In the genomic region with DNA sequence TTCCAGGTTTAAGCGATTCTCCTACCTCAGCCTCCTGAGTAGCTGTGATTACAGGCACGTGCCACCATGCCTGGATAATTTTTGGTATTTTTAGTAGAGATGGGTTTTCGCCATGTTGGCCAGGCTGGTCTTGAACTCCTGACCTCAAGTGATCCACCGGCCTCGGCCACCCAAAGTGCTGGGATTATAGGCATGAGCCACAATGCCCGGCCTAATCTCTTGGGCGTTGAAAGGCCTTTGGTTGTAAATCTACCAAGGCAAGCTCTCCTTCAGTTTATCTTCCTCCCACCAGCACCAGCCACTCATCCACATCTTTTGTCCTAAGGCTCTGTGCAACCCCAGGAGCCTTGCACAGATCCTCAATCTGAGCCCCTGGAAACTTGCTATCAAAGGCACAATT, we compare ENCODE assay signal across 11 cellular contexts. TPM values are rescaled to one million over a fixed set of nuclear protein-coding genes. Genes with fewer than 3 reads are reported as not detected.
DNase-seq lines count a peak whose midpoint lies in the region; ATAC-seq, FAIRE-seq and TF ChIP-seq lines count a peak whose summit lies in the region.
"Not testable (repeated sequence)": the region's sequence is repeated elsewhere in the genome, so short reads cannot be mapped to it uniquely, and the experiment has no call there.
"Had no signal": no experiment of that assay in that cellular context is flagged by ENCODE, and none has a peak within 500 bp of the region (broad histone marks: within the 10 kb centered on the region; RNA-seq: fewer than 3 reads in every experiment).

No MANE protein-coding gene starts in this region.

- H3K4me3 Mint-ChIP-seq in activated CD4-positive, alpha-beta T cell treated with anti-CD3 and anti-CD28 coated beads, Interleukin-2, amount 10 ng/mL, durations not matched to agents 24 days and 14 days = peak overlapping the region; percentile 42
- H3K4me3 Mint-ChIP-seq in activated T-cell treated with anti-CD3 and anti-CD28 coated beads, Interleukin-2, amount 50 U/mL, for 24 hours; activated naive CD4-positive, alpha-beta T cell treated with anti-CD3 and anti-CD28 coated beads, Interleukin-2, amount 10 ng/mL, durations not matched to agents 7 days and 5 days; stimulated activated memory B cell treated with anti-CD40 and anti-IgM and Interleukin-4, amounts not matched to agents 10 μg/mL and 1 μg/mL and 100 μg/mL, for 72 hours: not testable (repeated sequence)
- H3K4me3 Mint-ChIP-seq in immature natural killer cell = peak overlapping the region; percentile 2 to 71 (median 45)

- not testable (repeated sequence) for H3K9ac ChIP-seq in BLaER1; MM.1S (ENCODE audit: low read length)
- H3K9ac ChIP-seq in GM12878 (ENCODE audit: control insufficient read depth, insufficient read depth, low read length) = 0 out of 2 replicates have a peak overlapping the region, but pooled peaks have one; percentile 16

- H3K4me3 ChIP-seq in BLaER1; MM.1S (ENCODE audit: low read length); GM12878: not testable (repeated sequence)

- CTCF ChIA-PET in activated naive CD4-positive, alpha-beta T cell treated with anti-CD3 and anti-CD28 coated beads, Interleukin-2, amount 10 ng/mL, durations not matched to agents 7 days and 5 days (lab: Charles Lee) = not testable (repeated sequence)
- CTCF ChIA-PET in GM12878 (lab: Yijun Ruan, JAX) = interaction anchor here (3.5 kb wide), 1 partner anchor 16 kb away, joined by 18 read pairs; no protein-coding TSS in a partner anchor

- not testable (repeated sequence) for H3F3A ChIP-seq in MM.1S (ENCODE audit: insufficient read depth, low read length)

- intact Hi-C loops in activated CD4-positive, alpha-beta T cell treated with anti-CD3 and anti-CD28 coated beads, Interleukin-2, amount 10 ng/mL, durations not matched to agents 24 days and 14 days (cut with micrococcal nuclease) = loop anchor here (5.0 to 10.0 kb wide), 3 partner anchors 188 to 465 kb away; a partner anchor contains a TSS
- intact Hi-C loops in GM12878 (cut with micrococcal nuclease; ENCODE audit: unreplicated experiment) = loop anchor here (5.0 kb wide), 1 partner anchor 67 kb away; a partner anchor contains a TSS

- H3K36me3 ChIP-seq in BLaER1; MM.1S (replicated peaks; ENCODE audit: insufficient read depth, low read length); GM12878 (ENCODE audit: control insufficient read depth in 2 of 2, insufficient read depth in 2 of 2, low read length in 1 of 2): not testable (repeated sequence)

- not testable (repeated sequence) for TF ChIP-seq POLR2A in GM12878 (IDR thresholded peaks at IDR 0.05; ENCODE audit: low read depth, low read length)

- POLR2A ChIA-PET in GM12878 (lab: Charles Lee) = interaction anchor here (1.0 to 1.2 kb wide), 5 partner anchors 8 to 188 kb away, joined by 3 to 4 read pairs (median 3); a partner anchor contains a TSS

- not testable (repeated sequence) for H3K9me3 ChIP-seq in BLaER1; MM.1S (replicated peaks; ENCODE audit: insufficient read depth, low read length); GM12878 (replicated peaks; ENCODE audit: control insufficient read depth, insufficient read depth, low read length)

- RAD21 ChIA-PET in GM12878 (lab: Charles Lee; ENCODE audit: unreplicated experiment) = interaction anchor here (1.4 to 3.1 kb wide), 2 partner anchors 19 to 66 kb away, joined by 4 to 10 read pairs; a partner anchor contains a TSS

- TF ChIP-seq CTCF in MM.1S (IDR thresholded peaks at IDR 0.05; ENCODE audit: low read length); GM12878 (IDR thresholded peaks at IDR 0.05 in 2 of 3, conservative IDR thresholded peaks at IDR 0.05 in 1 of 3; ENCODE audit: control insufficient read depth in 2 of 3, extremely low read depth in 1 of 3, insufficient read depth in 1 of 3, low read depth in 3 of 3, low read length in 3 of 3): not testable (repeated sequence)

- H3K9me2 ChIP-seq in MM.1S (replicated peaks; ENCODE audit: insufficient read depth, low read length) = not testable (repeated sequence)

- not testable (repeated sequence) for ATAC-seq in GM12878; stimulated activated memory B cell treated with anti-CD40 and anti-IgM and Interleukin-4, amounts not matched to agents 10 μg/mL and 1 μg/mL and 100 μg/mL, for 72 hours

- not testable (repeated sequence) for TF ChIP-seq RAD21 in GM12878 (IDR thresholded peaks at IDR 0.05; ENCODE audit: insufficient read depth, low read depth, low read length)

- BruUV-seq in GM12878 (replicated peaks; lab: Mats Ljungman, UMichigan) = not testable (repeated sequence)

- FAIRE-seq in GM12878 (lab: Jason Lieb, UNC) = not testable (repeated sequence)

- SMC1A ChIA-PET in GM12878 (lab: Charles Lee; ENCODE audit: uncharacterized antibody, unreplicated experiment) = not testable (repeated sequence)

- H3K36me3 Mint-ChIP-seq in activated CD4-positive, alpha-beta T cell treated with anti-CD3 and anti-CD28 coated beads, Interleukin-2, amount 10 ng/mL, durations not matched to agents 24 days and 14 days (ENCODE audit: low read depth); activated T-cell treated with anti-CD3 and anti-CD28 coated beads, Interleukin-2, amount 50 U/mL, for 24 hours (ENCODE audit: low read depth); activated naive CD4-positive, alpha-beta T cell treated with anti-CD3 and anti-CD28 coated beads, Interleukin-2, amount 10 ng/mL, durations not matched to agents 7 days and 5 days; immature natural killer cell; stimulated activated memory B cell treated with anti-CD40 and anti-IgM and Interleukin-4, amounts not matched to agents 10 μg/mL and 1 μg/mL and 100 μg/mL, for 72 hours: not testable (repeated sequence)

- not testable (repeated sequence) for DNase-seq in MM.1S; activated CD4-positive, alpha-beta T cell treated with anti-CD3 and anti-CD28 coated beads, Interleukin-2, amount 10 ng/mL, durations not matched to agents 24 days and 14 days; activated T-cell treated with anti-CD3 and anti-CD28 coated beads, Interleukin-2, amount 50 U/mL, for 24 hours; activated naive CD4-positive, alpha-beta T cell treated with anti-CD3 and anti-CD28 coated beads, Interleukin-2, amount 10 ng/mL, durations not matched to agents 7 days and 5 days; GM12878 (ENCODE audit: low read depth, low spot score); immature natural killer cell

- in situ Hi-C loops in GM12878 (cut with MboI) = loop anchor here (10.0 to 25.0 kb wide), 2 partner anchors 65 to 1867 kb away; a partner anchor contains a TSS

- not testable (repeated sequence) for H3K79me2 ChIP-seq in MM.1S (ENCODE audit: low read length); GM12878 (ENCODE audit: control insufficient read depth, insufficient read depth, low read length)

- not testable (repeated sequence) for H2AFZ ChIP-seq in MM.1S (ENCODE audit: low read length)
- peak overlapping the region; percentile 49 for H2AFZ ChIP-seq in GM12878 (ENCODE audit: control insufficient read depth, low read depth, low read length)

- not testable (repeated sequence) for H3K9me3 Mint-ChIP-seq in activated CD4-positive, alpha-beta T cell treated with anti-CD3 and anti-CD28 coated beads, Interleukin-2, amount 10 ng/mL, durations not matched to agents 24 days and 14 days; activated T-cell treated with anti-CD3 and anti-CD28 coated beads, Interleukin-2, amount 50 U/mL, for 24 hours; activated naive CD4-positive, alpha-beta T cell treated with anti-CD3 and anti-CD28 coated beads, Interleukin-2, amount 10 ng/mL, durations not matched to agents 7 days and 5 days; immature natural killer cell; stimulated activated memory B cell treated with anti-CD40 and anti-IgM and Interleukin-4, amounts not matched to agents 10 μg/mL and 1 μg/mL and 100 μg/mL, for 72 hours

- H3K27me3 Mint-ChIP-seq in activated CD4-positive, alpha-beta T cell treated with anti-CD3 and anti-CD28 coated beads, Interleukin-2, amount 10 ng/mL, durations not matched to agents 24 days and 14 days; activated T-cell treated with anti-CD3 and anti-CD28 coated beads, Interleukin-2, amount 50 U/mL, for 24 hours: not testable (repeated sequence)
- peaks cover 13% of the 10 kb centered on the region for H3K27me3 Mint-ChIP-seq in activated naive CD4-positive, alpha-beta T cell treated with anti-CD3 and anti-CD28 coated beads, Interleukin-2, amount 10 ng/mL, durations not matched to agents 7 days and 5 days
- H3K27me3 Mint-ChIP-seq in immature natural killer cell (ENCODE audit: low read depth in 3 of 3) = peaks cover 0 to 10% (median 9%) of the 10 kb centered on the region in 3 donors
- peaks cover 27% of the 10 kb centered on the region for H3K27me3 Mint-ChIP-seq in stimulated activated memory B cell treated with anti-CD40 and anti-IgM and Interleukin-4, amounts not matched to agents 10 μg/mL and 1 μg/mL and 100 μg/mL, for 72 hours

- not testable (repeated sequence) for H4K20me1 ChIP-seq in BLaER1; MM.1S (ENCODE audit: insufficient read depth, low read length); GM12878 (ENCODE audit: control insufficient read depth, insufficient read depth)

- not testable (repeated sequence) for H3K27ac ChIP-seq in BLaER1; MM.1S (ENCODE audit: low read length)
- peak overlapping the region; percentile 65 for H3K27ac ChIP-seq in GM12878 (ENCODE audit: control insufficient read depth, insufficient read depth)

- H3K4me2 ChIP-seq in BLaER1 (0 out of 2 replicates have a peak overlapping the region, but pooled peaks have one; percentile 39), MM.1S (ENCODE audit: low read depth, low read length) (peak overlapping the region; percentile 18; the same call in 1 of the 2 replicates), GM12878 (ENCODE audit: control insufficient read depth, insufficient read depth) (peak overlapping the region; percentile 59)

- H3K27ac Mint-ChIP-seq in activated CD4-positive, alpha-beta T cell treated with anti-CD3 and anti-CD28 coated beads, Interleukin-2, amount 10 ng/mL, durations not matched to agents 24 days and 14 days = peak overlapping the region; percentile 90
- H3K27ac Mint-ChIP-seq in activated T-cell treated with anti-CD3 and anti-CD28 coated beads, Interleukin-2, amount 50 U/mL, for 24 hours = peak overlapping the region; percentile 69
- H3K27ac Mint-ChIP-seq in activated naive CD4-positive, alpha-beta T cell treated with anti-CD3 and anti-CD28 coated beads, Interleukin-2, amount 10 ng/mL, durations not matched to agents 7 days and 5 days = peak overlapping the region; percentile 98
- H3K27ac Mint-ChIP-seq in immature natural killer cell = peak overlapping the region; percentile 85 to 100 (median 96)
- H3K27ac Mint-ChIP-seq in stimulated activated memory B cell treated with anti-CD40 and anti-IgM and Interleukin-4, amounts not matched to agents 10 μg/mL and 1 μg/mL and 100 μg/mL, for 72 hours = peak overlapping the region; percentile 65

- WGBS in GM12878 (ENCODE audit: insufficient coverage, insufficient replicate concordance, low lambda C conversion rate, missing lambda C conversion rate) = 75% methylated on average over 7 of the region's 7 CpGs

- H3K4me1 ChIP-seq in BLaER1 = peaks cover 67% of the 10 kb centered on the region
- not testable (repeated sequence) for H3K4me1 ChIP-seq in MM.1S (ENCODE audit: low read length)
- peaks cover 32% of the 10 kb centered on the region for H3K4me1 ChIP-seq in GM12878 (ENCODE audit: control insufficient read depth, insufficient read depth, low read length)

- H3K27me3 ChIP-seq in BLaER1; GM12878 (replicated peaks in 1 of 2; ENCODE audit: control insufficient read depth in 2 of 2, insufficient read depth in 2 of 2, low read length in 1 of 2): not testable (repeated sequence)
- H3K27me3 ChIP-seq in MM.1S (replicated peaks; ENCODE audit: insufficient read depth, low read length) = peaks cover 62% of the 10 kb centered on the region

- H3K4me1 Mint-ChIP-seq in activated CD4-positive, alpha-beta T cell treated with anti-CD3 and anti-CD28 coated beads, Interleukin-2, amount 10 ng/mL, durations not matched to agents 24 days and 14 days = peaks cover 42% of the 10 kb centered on the region
- H3K4me1 Mint-ChIP-seq in activated T-cell treated with anti-CD3 and anti-CD28 coated beads, Interleukin-2, amount 50 U/mL, for 24 hours (ENCODE audit: low read depth) = peaks cover 55% of the 10 kb centered on the region
- peaks cover 91% of the 10 kb centered on the region for H3K4me1 Mint-ChIP-seq in activated naive CD4-positive, alpha-beta T cell treated with anti-CD3 and anti-CD28 coated beads, Interleukin-2, amount 10 ng/mL, durations not matched to agents 7 days and 5 days
- H3K4me1 Mint-ChIP-seq in immature natural killer cell = peaks cover 38 to 58% of the 10 kb centered on the region in 2 donors
- H3K4me1 Mint-ChIP-seq in stimulated activated memory B cell treated with anti-CD40 and anti-IgM and Interleukin-4, amounts not matched to agents 10 μg/mL and 1 μg/mL and 100 μg/mL, for 72 hours = peaks cover 28% of the 10 kb centered on the region

- TF ChIP-seq EP300 in GM12878 (IDR thresholded peaks at IDR 0.05; ENCODE audit: borderline replicate concordance in 1 of 2, control insufficient read depth in 1 of 2, low read depth in 2 of 2, low read length in 2 of 2) = not testable (repeated sequence)

RNA-seq across cellular contexts. Expression of a gene that starts 5.6 kb away (rescaled TPM):
- 0.09 and 0.26 TPM in 2 replicates for total RNA-seq in activated CD4-positive, alpha-beta T cell treated with anti-CD3 and anti-CD28 coated beads, Interleukin-2, amount 10 ng/mL, durations not matched to agents 24 days and 14 days
- 3.2 and 3.4 TPM in 2 replicates for total RNA-seq in GM12878 (2013; cell fraction: nucleolus; rRNA removed)
- 0.06 TPM in 1 of 2 replicates, not detected in the other for total RNA-seq in GM12878 (2014; rRNA removed)
- total RNA-seq in GM12878 (2014; rRNA removed; fragmentation: Illumina TruSeq; extraction: Trizol) = 0.13 and 0.14 TPM in 2 replicates
- total RNA-seq in GM12878 (2021) = 0.15 and 0.21 TPM in 2 replicates
- 0.20 TPM for polyA plus RNA-seq in GM12878 (2011; ENCODE audit: low read depth)
- polyA plus RNA-seq in GM12878 (2011; rRNA removed) = 1.0 and 1.8 TPM in 2 replicates
- 0.90 and 1.6 TPM in 2 replicates for polyA plus RNA-seq in GM12878 (2011; cell fraction: cytosol; rRNA removed)
- polyA plus RNA-seq in GM12878 (2011; cell fraction: nucleus; rRNA removed) = 6.5 and 10.4 TPM in 2 replicates
- 0.08 and 0.44 TPM in 2 replicates for polyA plus RNA-seq in GM12878 (2012)
- polyA plus RNA-seq in GM12878 (2014; fragmentation: Illumina TruSeq; extraction: Trizol) = 0.10 TPM in 1 of 2 replicates, not detected in the other
- under 1 TPM; 0.04 to 0.08 TPM for polyA plus RNA-seq in GM12878 (2014; fragmentation: Nextera tagmentation; extraction: Ambion mirVana)
- 0.06 and 0.14 TPM in 2 replicates for polyA plus RNA-seq in GM12878 (2014; rRNA removed)
- polyA plus RNA-seq in GM12878 (2016; fragmentation: Nextera tagmentation; extraction: Ambion mirVana) = under 1 TPM; 0.13 to 0.19 TPM
- 0.73 and 0.93 TPM in 2 replicates for polyA minus RNA-seq in GM12878 (2011; rRNA and poly(A)+ RNA removed)
- 0.62 TPM in 1 of 2 replicates, not detected in the other for polyA minus RNA-seq in GM12878 (2011; cell fraction: cytosol; rRNA and poly(A)+ RNA removed)
- 1.5 and 2.1 TPM in 2 replicates for polyA minus RNA-seq in GM12878 (2011; cell fraction: nucleus; rRNA and poly(A)+ RNA removed)
- polyA plus RNA-seq in immature natural killer cell = under 1 TPM in 1 of 3 donors, not detected in 2; 0.74 TPM
- total RNA-seq: PC-3, RPMI7951 had no signal
- polyA plus RNA-seq: CD14-positive monocyte had no signal

RNA-seq across cellular contexts. Expression of a gene that starts 46.4 kb away (rescaled TPM):
- total RNA-seq in activated CD4-positive, alpha-beta T cell treated with anti-CD3 and anti-CD28 coated beads, Interleukin-2, amount 10 ng/mL, durations not matched to agents 24 days and 14 days = 0.09 and 0.23 TPM in 2 replicates
- not detected in 2 replicates for total RNA-seq in GM12878 (2013; cell fraction: nucleolus; rRNA removed)
- total RNA-seq in GM12878 (2014; rRNA removed) (0.06 TPM in 1 of 2 replicates, not detected in the other), GM12878 (2014; rRNA removed; fragmentation: Illumina TruSeq; extraction: Trizol) (not detected in 2 replicates), GM12878 (2021) (not detected in 2 replicates)
- not detected for polyA plus RNA-seq in GM12878 (2011; ENCODE audit: low read depth)
- polyA plus RNA-seq in GM12878 (2011; rRNA removed) (0.07 TPM in 1 of 2 replicates, not detected in the other), GM12878 (2014; fragmentation: Illumina TruSeq; extraction: Trizol) (not detected in 2 replicates), GM12878 (2014; fragmentation: Nextera tagmentation; extraction: Ambion mirVana) (not detected), GM12878 (2014; rRNA removed) (0.03 TPM in 1 of 2 replicates, not detected in the other), GM12878 (2016; fragmentation: Nextera tagmentation; extraction: Ambion mirVana) (not detected), immature natural killer cell (1 to 10 TPM; 1.9 to 6.1 (median 4.1) TPM)
- polyA plus RNA-seq in GM12878 (2011; cell fraction: cytosol; rRNA removed) = 0.05 and 0.06 TPM in 2 replicates
- polyA plus RNA-seq in GM12878 (2011; cell fraction: nucleus; rRNA removed) = 0.15 and 0.24 TPM in 2 replicates
- polyA plus RNA-seq in GM12878 (2012) = 0.04 and 0.07 TPM in 2 replicates
- 0.15 TPM in 1 of 2 replicates, not detected in the other for polyA minus RNA-seq in GM12878 (2011; rRNA and poly(A)+ RNA removed)
- polyA minus RNA-seq in GM12878 (2011; cell fraction: cytosol; rRNA and poly(A)+ RNA removed) = not detected in 2 replicates
- polyA minus RNA-seq in GM12878 (2011; cell fraction: nucleus; rRNA and poly(A)+ RNA removed) = 0.24 TPM in 1 of 2 replicates, not detected in the other
- total RNA-seq: PC-3, RPMI7951 had no signal
- polyA plus RNA-seq: CD14-positive monocyte had no signal
